In the genomic region with DNA sequence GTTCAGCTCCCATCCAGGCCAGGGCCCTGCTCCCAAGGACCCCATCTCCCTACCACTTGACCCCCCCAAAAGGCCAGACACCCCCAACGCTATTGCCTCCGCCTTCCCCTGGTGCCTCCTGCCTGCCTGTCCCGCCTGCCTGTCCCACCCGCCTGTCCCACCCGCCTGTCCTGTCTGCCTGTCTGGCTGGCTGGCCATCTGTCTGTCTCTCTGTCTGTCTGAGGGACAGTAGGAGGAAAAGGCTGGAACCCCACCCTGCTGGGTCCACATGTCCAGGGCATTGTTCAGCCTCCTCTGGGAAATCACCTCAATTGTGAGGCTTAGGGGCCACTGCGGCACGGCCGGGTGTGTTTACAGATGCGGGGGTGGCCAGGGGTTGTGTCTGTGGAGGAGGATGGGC, we compare ENCODE assay signal across 1 cellular context.
TF ChIP-seq lines count a peak whose summit lies in the region.

No MANE protein-coding gene starts in this region.

TF ChIP-seq in H1, 55 proteins besides CTCF, POLR2A, EP300 and RAD21:
- TF ChIP-seq ZNF274 (IDR thresholded peaks at IDR 0.05; ENCODE audit: borderline replicate concordance, extremely low read depth, low read length) (no peak), CBX8 (IDR thresholded peaks at IDR 0.05; ENCODE audit: borderline replicate concordance, low read depth, low read length) (no peak), GABPA (IDR thresholded peaks at IDR 0.05; ENCODE audit: borderline replicate concordance, insufficient read depth, low read length) (no peak), PHF8 (conservative IDR thresholded peaks at IDR 0.05; ENCODE audit: low read depth, low read length) (no peak), SIN3A (conservative IDR thresholded peaks at IDR 0.05 in 1 of 2, IDR thresholded peaks at IDR 0.05 in 1 of 2; ENCODE audit: low read depth in 1 of 2, low read length in 2 of 2) (no peak), HDAC2 (IDR thresholded peaks at IDR 0.05; ENCODE audit: borderline replicate concordance in 1 of 2, low read depth in 2 of 2, low read length in 2 of 2) (no peak), NRF1 (IDR thresholded peaks at IDR 0.05; ENCODE audit: low read depth, low read length) (no peak), MAX (IDR thresholded peaks at IDR 0.05) (no peak), NANOG (IDR thresholded peaks at IDR 0.05; ENCODE audit: insufficient read depth, low read depth, low read length, poor library complexity, severe bottlenecking) (no peak), RBBP5 (IDR thresholded peaks at IDR 0.05; ENCODE audit: borderline replicate concordance, low read depth, low read length) (no peak), ATF3 (IDR thresholded peaks at IDR 0.05; ENCODE audit: insufficient read depth, low read depth, low read length) (no peak), CHD2 (IDR thresholded peaks at IDR 0.05; ENCODE audit: low read length) (no peak), CHD1 (IDR thresholded peaks at IDR 0.05; ENCODE audit: low read depth, low read length) (no peak), CEBPB (IDR thresholded peaks at IDR 0.05; ENCODE audit: low read depth, low read length) (no peak), ASH2L (IDR thresholded peaks at IDR 0.05; ENCODE audit: low read length) (no peak), SP2 (IDR thresholded peaks at IDR 0.05; ENCODE audit: low read length) (no peak)
